ENCODE assay signal across 8 cellular contexts in genomic region chr20:62239278-62239879, GRCh38. TPM values are rescaled to one million over a fixed set of nuclear protein-coding genes. Genes with fewer than 3 reads are reported as not detected.
DNase-seq lines count a peak whose midpoint lies in the region; ATAC-seq, FAIRE-seq and TF ChIP-seq lines count a peak whose summit lies in the region.

No MANE protein-coding gene starts in this region.

- DNase-seq in heart left ventricle (no peak), Right ventricle myocardium inferior (ENCODE audit: missing footprints) (no peak), K562 (ENCODE audit: extremely low read depth in 1 of 4, low spot score in 3 of 4) (no peak), memory B cell (ENCODE audit: low spot score in 2 of 2) (no peak), NCI-H524 (lab: John Stamatoyannopoulos, UW) (no peak), NCI-H82 treated with DMSO at 0.1 percent for 48 hours (lab: John Stamatoyannopoulos, UW; ENCODE audit: unreplicated experiment) (no peak)

- no peaks in the 10 kb centered on the region for H3K27me3 ChIP-seq in heart left ventricle
- no peaks in the 10 kb centered on the region for H3K27me3 ChIP-seq in K562 (ENCODE audit: control insufficient read depth in 2 of 2, insufficient read depth in 2 of 2, low read length in 2 of 2)

- H3K36me3 ChIP-seq in heart left ventricle, result peaks cover 0 to 11% (median 0%) of the 10 kb centered on the region in 9 donors
- H3K36me3 ChIP-seq in K562 (ENCODE audit: control insufficient read depth, insufficient read depth, low read length), result peaks cover 14% of the 10 kb centered on the region; the same call in 2 of the 3 replicates
- H3K36me3 ChIP-seq in urinary bladder (ENCODE audit: insufficient read depth), result peaks cover 2% of the 10 kb centered on the region

- ATAC-seq in heart left ventricle, result no peak
- no peak for ATAC-seq in Right ventricle myocardium inferior
- ATAC-seq in K562, result no peak
- ATAC-seq in memory B cell (ENCODE audit: low read depth), result no peak
- ATAC-seq in HG02870 (IDR thresholded peaks at IDR 0.05; ENCODE audit: unreplicated experiment), result no peak

- peak overlapping the region; percentile 80 for H3K4me3 Mint-ChIP-seq in memory B cell

- BruUV-seq in K562 (replicated peaks; lab: Mats Ljungman, UMichigan), result TSS peak; percentile 49

- no peaks in the 10 kb centered on the region for H3K36me3 Mint-ChIP-seq in memory B cell

- no peaks in the 10 kb centered on the region for H3K9me3 ChIP-seq in heart left ventricle
- H3K9me3 ChIP-seq in K562 (replicated peaks; ENCODE audit: control insufficient read depth, insufficient read depth, low read depth, low read length), result no peaks in the 10 kb centered on the region

- TF ChIP-seq EP300 in K562 (IDR thresholded peaks at IDR 0.05; ENCODE audit: low read length), result no peak

- TF ChIP-seq RAD21 in K562 (CRISPR knock-in tag; conservative IDR thresholded peaks at IDR 0.05 in 1 of 2, IDR thresholded peaks at IDR 0.05 in 1 of 2), result no peak

- peaks cover 37% of the 10 kb centered on the region for H4K20me1 ChIP-seq in K562 (replicated peaks; ENCODE audit: control insufficient read depth, insufficient read depth, low read length)

- peaks cover 13% of the 10 kb centered on the region for H3K4me1 Mint-ChIP-seq in memory B cell

- no peaks in the 10 kb centered on the region for H3K9me3 Mint-ChIP-seq in memory B cell

- peak overlapping the region; percentile 84 for H3K4me2 ChIP-seq in K562 (ENCODE audit: insufficient read depth, low read length)

- H3K4me3 ChIP-seq in heart left ventricle (peak overlapping the region; percentile 63 to 96 (median 79)), K562 (peak overlapping the region; percentile 68), urinary bladder (ENCODE audit: low read depth, low read length) (peak overlapping the region; percentile 88)

- 28 to 32% (median 31%) methylated on average over 19 to 23 of the region's 23 CpGs for WGBS in heart left ventricle, 4 donors
- WGBS in K562 (ENCODE audit: insufficient coverage, low coverage, missing lambda C conversion rate), result 24% methylated on average over 22 of the region's 23 CpGs
- WGBS in urinary bladder, result 36% methylated on average over 23 of the region's 23 CpGs

- in situ Hi-C loops in K562 (cut with MboI), result no loop called here

- CTCF ChIA-PET in K562 (lab: Yijun Ruan, JAX; ENCODE audit: low intra/inter-chr PET ratio), result no interaction called here

- peaks cover 11% of the 10 kb centered on the region for H3K9me1 ChIP-seq in K562 (ENCODE audit: control insufficient read depth, insufficient read depth, low read length)

- POLR2A ChIA-PET in K562 (lab: Yijun Ruan, JAX), result interaction anchor here (0.7 to 1.1 kb wide), 2 partner anchors 15 to 69 kb away, joined by 3 read pairs; no protein-coding TSS in a partner anchor

- H2AFZ ChIP-seq in K562 (ENCODE audit: low read depth, low read length), result no peak overlapping the region

- peaks cover 41% of the 10 kb centered on the region for H3K79me2 ChIP-seq in K562 (ENCODE audit: control insufficient read depth, insufficient read depth, low read length)

- H3K27ac ChIP-seq in heart left ventricle, result peak overlapping the region in 11 of 12 donors; percentile 58 to 97 (median 87)
- 0 out of 3 replicates have a peak overlapping the region, but pooled peaks have one; percentile 62 for H3K27ac ChIP-seq in K562 (ENCODE audit: extremely low read depth, low read depth, low read length)
- H3K27ac ChIP-seq in urinary bladder (ENCODE audit: low read depth), result peak overlapping the region; percentile 72

- no peak for TF ChIP-seq CTCF in heart left ventricle (IDR thresholded peaks at IDR 0.05)
- no peak for TF ChIP-seq CTCF in K562 (IDR thresholded peaks at IDR 0.05 in 2 of 3, conservative IDR thresholded peaks at IDR 0.05 in 1 of 3; ENCODE audit: insufficient read depth in 2 of 3, low read depth in 1 of 3, low read length in 3 of 3)

- H3K4me1 ChIP-seq in heart left ventricle (peaks cover 6 to 83% (median 53%) of the 10 kb centered on the region in 12 donors), K562 (replicated peaks in 1 of 2; ENCODE audit: control insufficient read depth in 2 of 2, insufficient read depth in 2 of 2, low read length in 2 of 2) (peaks cover 12 to 59% of the 10 kb centered on the region in 2 experiments; a peak in 4 of 5 replicates), urinary bladder (ENCODE audit: insufficient read depth) (no peaks in the 10 kb centered on the region)

- H3K27me3 Mint-ChIP-seq in memory B cell, result peaks cover 4% of the 10 kb centered on the region

- intact Hi-C loops in heart left ventricle (cut with DNase I) (loop anchor here in 5 of 10 donors (5.0 to 10.0 kb wide), 5 partner anchors 48 to 168 kb away; partner anchors contain the start of genes MTG2 (in 3 of the 5), CABLES2 (in 1 of the 5), PSMA7 (in 1 of the 5) and SS18L1 (in 1 of the 5)), Right ventricle myocardium inferior (cut with DNase I) (loop anchor here (5.0 kb wide), 2 partner anchors 43 to 97 kb away; partner anchors contain the start of genes PSMA7 and SS18L1), K562 (cut with micrococcal nuclease) (loop anchor here (2.0 kb wide), 1 partner anchor 63 kb away; the partner anchor contains the start of gene ADRM1)

- peak; percentile 64 for FAIRE-seq in K562 (lab: Jason Lieb, UNC)

- TF ChIP-seq POLR2A in heart left ventricle (IDR thresholded peaks at IDR 0.05) (no peak), K562 (conservative IDR thresholded peaks at IDR 0.05) (no peak)

- peak overlapping the region; percentile 72 for H3K27ac Mint-ChIP-seq in memory B cell

- H3K9ac ChIP-seq in K562 (ENCODE audit: insufficient read depth in 1 of 2, low read depth in 2 of 2, low read length in 2 of 2), result peak overlapping the region; percentile 49 to 97

RNA-seq across cellular contexts. Expression of gene OSBPL2, which starts 1.1 kb away (rescaled TPM):
- total RNA-seq in heart left ventricle, result 10 to 100 TPM; 20.7 to 57.9 (median 40.3) TPM
- 10 to 100 TPM; 20.0 to 21.7 TPM for polyA plus RNA-seq in heart left ventricle
- total RNA-seq in Right ventricle myocardium inferior, result 59.5 TPM
- total RNA-seq in K562 (2011; cell fraction: chromatin; rRNA removed; ENCODE audit: low replicate concordance), result 144 and 173 TPM in 2 replicates
- total RNA-seq in K562 (2011; cell fraction: nucleolus; rRNA removed), result 69.5 and 70.9 TPM in 2 replicates
- total RNA-seq in K562 (2011; cell fraction: nucleoplasm; rRNA removed), result 130 and 148 TPM in 2 replicates
- total RNA-seq in K562 (2014; rRNA removed), result 14.4 and 18.2 TPM in 2 replicates
- 14.0 and 16.1 TPM in 2 replicates for total RNA-seq in K562 (2014; rRNA removed; fragmentation: Illumina TruSeq; extraction: Trizol)
- total RNA-seq in K562 (2015; rRNA removed; fragmentation: Illumina TruSeq; extraction: Trizol), result 13.0 and 14.1 TPM in 2 replicates
- total RNA-seq in K562 (2021), result 23.0 and 25.6 TPM in 2 replicates
- polyA plus RNA-seq in K562 (2011; rRNA removed), result 11.2 and 18.0 TPM in 2 replicates
- 7.4 and 12.4 TPM in 2 replicates for polyA plus RNA-seq in K562 (2011; cell fraction: cytosol; rRNA removed)
- polyA plus RNA-seq in K562 (2011; cell fraction: nucleus; rRNA removed), result 75.1 and 90.2 TPM in 2 replicates
- polyA plus RNA-seq in K562 (2012), result 15.0 and 24.7 TPM in 2 replicates
- polyA plus RNA-seq in K562 (2014; fragmentation: Illumina TruSeq; extraction: Trizol), result 19.9 and 21.1 TPM in 2 replicates
- polyA plus RNA-seq in K562 (2014; fragmentation: Nextera tagmentation; extraction: Ambion mirVana), result 1 to 10 TPM; 2.5 to 3.5 TPM
- 15.2 and 16.9 TPM in 2 replicates for polyA plus RNA-seq in K562 (2014; rRNA removed)
- 73.7 and 99.1 TPM in 2 replicates for polyA minus RNA-seq in K562 (2011; rRNA and poly(A)+ RNA removed)
- 7.7 and 10.5 TPM in 2 replicates for polyA minus RNA-seq in K562 (2011; cell fraction: cytosol; rRNA and poly(A)+ RNA removed)
- 19.9 and 34.7 TPM in 2 replicates for polyA minus RNA-seq in K562 (2011; cell fraction: nucleus; rRNA and poly(A)+ RNA removed)
- 40.1 TPM for total RNA-seq in urinary bladder
- 24.7 TPM for polyA plus RNA-seq in urinary bladder

RNA-seq across cellular contexts. Expression of gene HRH3, which starts 19.3 kb away (rescaled TPM):
- total RNA-seq in heart left ventricle (not detected), Right ventricle myocardium inferior (not detected), K562 (2014; rRNA removed) (not detected in 2 replicates), K562 (2014; rRNA removed; fragmentation: Illumina TruSeq; extraction: Trizol) (not detected in 2 replicates), K562 (2015; rRNA removed; fragmentation: Illumina TruSeq; extraction: Trizol) (not detected in 2 replicates), K562 (2021) (not detected in 2 replicates), urinary bladder (0.16 TPM)
- polyA plus RNA-seq in heart left ventricle (not detected), K562 (2011; rRNA removed) (not detected in 2 replicates), K562 (2014; fragmentation: Illumina TruSeq; extraction: Trizol) (not detected in 2 replicates), K562 (2014; fragmentation: Nextera tagmentation; extraction: Ambion mirVana) (not detected), K562 (2014; rRNA removed) (not detected in 2 replicates), urinary bladder (0.10 TPM)
- total RNA-seq in K562 (2011; cell fraction: chromatin; rRNA removed; ENCODE audit: low replicate concordance), result not detected in 2 replicates
- total RNA-seq in K562 (2011; cell fraction: nucleolus; rRNA removed), result not detected in 2 replicates
- total RNA-seq in K562 (2011; cell fraction: nucleoplasm; rRNA removed), result not detected in 2 replicates
- not detected in 2 replicates for polyA plus RNA-seq in K562 (2011; cell fraction: cytosol; rRNA removed)
- not detected in 2 replicates for polyA plus RNA-seq in K562 (2011; cell fraction: nucleus; rRNA removed)
- not detected in 2 replicates for polyA plus RNA-seq in K562 (2012)
- polyA minus RNA-seq in K562 (2011; rRNA and poly(A)+ RNA removed), result not detected in 2 replicates
- not detected in 2 replicates for polyA minus RNA-seq in K562 (2011; cell fraction: cytosol; rRNA and poly(A)+ RNA removed)
- polyA minus RNA-seq in K562 (2011; cell fraction: nucleus; rRNA and poly(A)+ RNA removed), result not detected in 2 replicates

RNA-seq across cellular contexts. Expression of gene MTG2, which starts 56.6 kb away (rescaled TPM):
- 10 to 100 TPM; 20.7 to 36.8 (median 26.5) TPM for total RNA-seq in heart left ventricle
- 10 to 100 TPM; 28.9 to 40.7 TPM for polyA plus RNA-seq in heart left ventricle
- 21.6 TPM for total RNA-seq in Right ventricle myocardium inferior
- total RNA-seq in K562 (2011; cell fraction: chromatin; rRNA removed; ENCODE audit: low replicate concordance), result 78.3 and 113 TPM in 2 replicates
- total RNA-seq in K562 (2011; cell fraction: nucleolus; rRNA removed), result 67.9 and 70.7 TPM in 2 replicates
- total RNA-seq in K562 (2011; cell fraction: nucleoplasm; rRNA removed), result 77.2 and 104 TPM in 2 replicates
- total RNA-seq in K562 (2014; rRNA removed), result 44.6 and 63.8 TPM in 2 replicates
- total RNA-seq in K562 (2014; rRNA removed; fragmentation: Illumina TruSeq; extraction: Trizol), result 21.5 and 21.7 TPM in 2 replicates
- total RNA-seq in K562 (2015; rRNA removed; fragmentation: Illumina TruSeq; extraction: Trizol), result 39.6 and 44.5 TPM in 2 replicates
- total RNA-seq in K562 (2021), result 65.1 and 67.5 TPM in 2 replicates
- polyA plus RNA-seq in K562 (2011; rRNA removed), result 32.3 and 33.1 TPM in 2 replicates
- polyA plus RNA-seq in K562 (2011; cell fraction: cytosol; rRNA removed), result 43.6 and 66.7 TPM in 2 replicates
- 27.6 and 41.4 TPM in 2 replicates for polyA plus RNA-seq in K562 (2011; cell fraction: nucleus; rRNA removed)
- polyA plus RNA-seq in K562 (2012), result 35.8 and 52.8 TPM in 2 replicates
- polyA plus RNA-seq in K562 (2014; fragmentation: Illumina TruSeq; extraction: Trizol), result 53.9 and 66.5 TPM in 2 replicates
- polyA plus RNA-seq in K562 (2014; fragmentation: Nextera tagmentation; extraction: Ambion mirVana), result 1 to 10 TPM; 8.7 to 9.3 TPM
- 58.9 and 67.2 TPM in 2 replicates for polyA plus RNA-seq in K562 (2014; rRNA removed)
- 20.0 and 26.4 TPM in 2 replicates for polyA minus RNA-seq in K562 (2011; rRNA and poly(A)+ RNA removed)
- polyA minus RNA-seq in K562 (2011; cell fraction: cytosol; rRNA and poly(A)+ RNA removed), result 21.5 and 30.5 TPM in 2 replicates
- polyA minus RNA-seq in K562 (2011; cell fraction: nucleus; rRNA and poly(A)+ RNA removed), result 14.5 and 18.4 TPM in 2 replicates
- total RNA-seq in urinary bladder, result 10.3 TPM
- polyA plus RNA-seq in urinary bladder, result 25.8 TPM
